Comparison of ENCODE assay signal across 8 cellular contexts in the genomic region with DNA sequence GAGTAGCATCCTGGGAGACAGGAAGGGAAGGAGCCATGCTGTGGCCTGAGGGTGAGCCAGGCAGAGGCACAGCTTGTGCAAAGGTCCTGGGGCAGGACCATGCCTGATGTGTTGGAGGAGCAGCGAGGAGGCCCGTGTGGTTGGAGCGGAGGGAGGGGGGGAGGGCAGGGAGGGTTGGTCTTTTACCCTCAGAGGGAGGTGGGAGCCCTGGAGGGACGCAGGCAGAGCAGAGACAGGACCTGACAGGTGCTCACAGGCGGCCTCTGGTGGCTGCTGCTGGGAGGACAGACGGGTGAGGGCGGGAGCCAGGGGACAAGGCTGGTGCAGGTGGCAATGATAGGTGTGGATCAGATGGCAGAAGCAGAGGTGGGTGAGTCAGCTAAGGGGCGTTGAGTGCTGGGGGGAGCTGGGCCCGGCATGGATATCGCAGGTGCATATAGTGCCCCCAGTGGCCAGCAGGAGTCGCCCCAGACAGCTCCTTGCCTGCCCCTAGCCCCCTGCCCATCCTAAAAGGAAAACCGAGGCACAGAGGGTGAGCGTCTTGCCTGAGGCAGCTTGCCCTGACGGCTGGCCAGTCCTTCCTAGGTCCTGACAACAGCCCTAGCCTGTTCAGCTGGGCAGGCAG. TPM values are rescaled to one million over a fixed set of nuclear protein-coding genes. Genes with fewer than 3 reads are reported as not detected.
A peak's percentile ranks its signal among the peaks of the same experiment; 100 is the strongest.
DNase-seq lines count a peak whose midpoint lies in the region; ATAC-seq and TF ChIP-seq lines count a peak whose summit lies in the region.

No MANE protein-coding gene starts in this region.

- 21% methylated on average over 14 of the region's 14 CpGs for WGBS in liver

- no peaks in the 10 kb centered on the region for H3K36me3 ChIP-seq in liver (ENCODE audit: control insufficient read depth in 4 of 4, insufficient read depth in 3 of 4, low read depth in 1 of 4, low read length in 3 of 4)

- no peak overlapping the region for H3K27ac ChIP-seq in liver (ENCODE audit: low read depth in 1 of 2, low read length in 2 of 2)

- H3K27me3 ChIP-seq in liver (ENCODE audit: control insufficient read depth in 4 of 4, insufficient read depth in 4 of 4, low read length in 3 of 4) = no peaks in the 10 kb centered on the region

- TF ChIP-seq CTCF in LNCAP (IDR thresholded peaks at IDR 0.05) (peak; percentile 71), WI38 (IDR thresholded peaks at IDR 0.05; ENCODE audit: low read depth, low read length) (peak; percentile 89), liver (IDR thresholded peaks at IDR 0.05; ENCODE audit: low read depth, low read length, missing input control) (peak; percentile 63)

- peaks cover 3 to 18% (median 11%) of the 10 kb centered on the region in 4 donors for H3K4me1 ChIP-seq in liver (ENCODE audit: control insufficient read depth in 4 of 4, insufficient read depth in 4 of 4, low read length in 3 of 4)

- peak; percentile 86 for DNase-seq in D341Med (ENCODE audit: low spot score)
- DNase-seq in T47D (ENCODE audit: low read depth in 1 of 2, low spot score in 1 of 2) = peak; percentile 35 to 57
- peak; percentile 25 to 52 for DNase-seq in stimulated activated CD8-positive, alpha-beta memory T cell treated with anti-CD3 and anti-CD28 coated beads, Interleukin-4, amount 100 ng/mL, for 1 hour (ENCODE audit: low read depth in 2 of 2, low spot score in 1 of 2)

- no peak for ATAC-seq in GM21529 (IDR thresholded peaks at IDR 0.05; ENCODE audit: unreplicated experiment)
- ATAC-seq in GM18520 (IDR thresholded peaks at IDR 0.05; ENCODE audit: unreplicated experiment) = no peak

- in situ Hi-C loops in T47D (cut with HindIII; ENCODE audit: low pct_unique_long_range_greater_than_20kb, low sequenced_read_pairs) = no loop called here

- H3K9ac ChIP-seq in liver (ENCODE audit: low read depth in 1 of 2, low read length in 2 of 2) = no peak overlapping the region

- H3K4me3 ChIP-seq in WI38 (ENCODE audit: low read depth, low read length) (no peak overlapping the region), liver (ENCODE audit: low read depth in 1 of 3, low read length in 3 of 3) (no peak overlapping the region)

- H3K9me3 ChIP-seq in liver (ENCODE audit: control insufficient read depth in 4 of 4, low read length in 3 of 4) = no peaks in the 10 kb centered on the region

- TF ChIP-seq RAD21 in liver (IDR thresholded peaks at IDR 0.05) = peak; percentile 62 to 75

TF ChIP-seq in liver, 16 proteins besides CTCF, POLR2A, EP300 and RAD21:
- TF ChIP-seq, protein P1, sequence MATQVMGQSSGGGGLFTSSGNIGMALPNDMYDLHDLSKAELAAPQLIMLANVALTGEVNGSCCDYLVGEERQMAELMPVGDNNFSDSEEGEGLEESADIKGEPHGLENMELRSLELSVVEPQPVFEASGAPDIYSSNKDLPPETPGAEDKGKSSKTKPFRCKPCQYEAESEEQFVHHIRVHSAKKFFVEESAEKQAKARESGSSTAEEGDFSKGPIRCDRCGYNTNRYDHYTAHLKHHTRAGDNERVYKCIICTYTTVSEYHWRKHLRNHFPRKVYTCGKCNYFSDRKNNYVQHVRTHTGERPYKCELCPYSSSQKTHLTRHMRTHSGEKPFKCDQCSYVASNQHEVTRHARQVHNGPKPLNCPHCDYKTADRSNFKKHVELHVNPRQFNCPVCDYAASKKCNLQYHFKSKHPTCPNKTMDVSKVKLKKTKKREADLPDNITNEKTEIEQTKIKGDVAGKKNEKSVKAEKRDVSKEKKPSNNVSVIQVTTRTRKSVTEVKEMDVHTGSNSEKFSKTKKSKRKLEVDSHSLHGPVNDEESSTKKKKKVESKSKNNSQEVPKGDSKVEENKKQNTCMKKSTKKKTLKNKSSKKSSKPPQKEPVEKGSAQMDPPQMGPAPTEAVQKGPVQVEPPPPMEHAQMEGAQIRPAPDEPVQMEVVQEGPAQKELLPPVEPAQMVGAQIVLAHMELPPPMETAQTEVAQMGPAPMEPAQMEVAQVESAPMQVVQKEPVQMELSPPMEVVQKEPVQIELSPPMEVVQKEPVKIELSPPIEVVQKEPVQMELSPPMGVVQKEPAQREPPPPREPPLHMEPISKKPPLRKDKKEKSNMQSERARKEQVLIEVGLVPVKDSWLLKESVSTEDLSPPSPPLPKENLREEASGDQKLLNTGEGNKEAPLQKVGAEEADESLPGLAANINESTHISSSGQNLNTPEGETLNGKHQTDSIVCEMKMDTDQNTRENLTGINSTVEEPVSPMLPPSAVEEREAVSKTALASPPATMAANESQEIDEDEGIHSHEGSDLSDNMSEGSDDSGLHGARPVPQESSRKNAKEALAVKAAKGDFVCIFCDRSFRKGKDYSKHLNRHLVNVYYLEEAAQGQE (IDR thresholded peaks at IDR 0.05) = no peak
- TF ChIP-seq NR2F2 (IDR thresholded peaks at IDR 0.05) (no peak), HNF4G (IDR thresholded peaks at IDR 0.05) (no peak)

RNA-seq across cellular contexts. Expression of a gene that starts 9.8 kb away (rescaled TPM):
- total RNA-seq in liver = 10 to 100 TPM in 1 of 2 donors, 1 to 10 TPM in 1; 1.6 to 10.4 TPM
- polyA plus RNA-seq in liver = 1 to 10 TPM in 1 of 2 donors, under 1 TPM in 1; 0.11 to 1.2 TPM

RNA-seq across cellular contexts. Expression of a gene that starts 31.9 kb away (rescaled TPM):
- total RNA-seq in liver = 10 to 100 TPM; 16.9 to 19.6 TPM
- 10 to 100 TPM; 12.5 to 20.2 TPM for polyA plus RNA-seq in liver

RNA-seq across cellular contexts. Expression of a gene that starts 52.6 kb away (rescaled TPM):
- 10 to 100 TPM in 1 of 2 donors, 1 to 10 TPM in 1; 3.1 to 11.0 TPM for total RNA-seq in liver
- 1 to 10 TPM in 1 of 2 donors, under 1 TPM in 1; 0.93 to 1.2 TPM for polyA plus RNA-seq in liver

RNA-seq across cellular contexts. Expression of a gene that starts 59.7 kb away (rescaled TPM):
- total RNA-seq in liver = 10 to 100 TPM; 29.5 to 42.6 TPM
- 10 to 100 TPM; 34.2 to 50.8 TPM for polyA plus RNA-seq in liver
